21 cellular contexts compared by ENCODE assay signal in genomic region chr2:121832372-121832771, GRCh38.
"Had no signal": no experiment of that assay in that cellular context is flagged by ENCODE, and none has a peak within 500 bp of the region (broad histone marks: within the 10 kb centered on the region; RNA-seq: fewer than 3 reads in every experiment).

No MANE protein-coding gene starts in this region.

- H3K36me3 Mint-ChIP-seq: activated naive CD4-positive, alpha-beta T cell treated with anti-CD3 and anti-CD28 coated beads, Interleukin-2, amount 50 U/mL, for 24 hours; natural killer cell; T-cell had no signal

- H3K4me3 ChIP-seq: ascending aorta, esophagus muscularis mucosa, hepatocyte, lower lobe of right lung, skin epidermis had no signal

- H3K79me2 ChIP-seq: hepatocyte had no signal

- H3K4me1 ChIP-seq: ascending aorta, lower lobe of right lung had no signal

- H3K27ac ChIP-seq: ascending aorta, esophagus muscularis mucosa, hepatocyte, lower lobe of right lung, skin epidermis had no signal

- H3K27me3 ChIP-seq: ascending aorta, esophagus muscularis mucosa, hepatocyte had no signal

- H3K9me3 Mint-ChIP-seq: activated CD4-positive, alpha-beta T cell treated with anti-CD3 and anti-CD28 coated beads, Interleukin-2, amount 10 ng/mL, durations not matched to agents 7 days and 5 days; activated naive CD4-positive, alpha-beta T cell treated with anti-CD3 and anti-CD28 coated beads, Interleukin-2, amount 50 U/mL, for 24 hours; dendritic cell treated with granulocyte-macrophage colony-stimulating factor and Interleukin-4, amounts not matched to agents 40 ng/mL and 50 ng/mL, for 4 days; natural killer cell; stimulated activated naive CD8-positive, alpha-beta T cell treated with anti-CD3 and anti-CD28 coated beads, Interleukin-15, amount 100 ng/mL, for 72 hours; T-cell had no signal

- H3K27ac Mint-ChIP-seq: activated CD4-positive, alpha-beta T cell treated with anti-CD3 and anti-CD28 coated beads, Interleukin-2, amount 10 ng/mL, durations not matched to agents 7 days and 5 days; activated CD8-positive, alpha-beta T cell treated with anti-CD3 and anti-CD28 coated beads, Interleukin-2, amount 10 ng/mL, durations not matched to agents 7 days and 5 days; activated naive CD4-positive, alpha-beta T cell treated with anti-CD3 and anti-CD28 coated beads, Interleukin-2, amount 50 U/mL, for 24 hours; dendritic cell treated with granulocyte-macrophage colony-stimulating factor and Interleukin-4, amounts not matched to agents 40 ng/mL and 50 ng/mL, for 4 days; natural killer cell; stimulated activated naive CD8-positive, alpha-beta T cell treated with anti-CD3 and anti-CD28 coated beads, Interleukin-15, amount 100 ng/mL, for 72 hours; T-cell had no signal

- ATAC-seq: activated CD8-positive, alpha-beta T cell treated with anti-CD3 and anti-CD28 coated beads, Interleukin-2, amount 10 ng/mL, durations not matched to agents 7 days and 5 days; natural killer cell; stimulated activated naive CD8-positive, alpha-beta T cell treated with anti-CD3 and anti-CD28 coated beads, Interleukin-15, amount 100 ng/mL, for 72 hours; T-cell had no signal

- H3K36me3 ChIP-seq: ascending aorta, esophagus muscularis mucosa, lower lobe of right lung had no signal

- H2AFZ ChIP-seq: hepatocyte had no signal

- DNase-seq: activated CD4-positive, alpha-beta T cell treated with anti-CD3 and anti-CD28 coated beads, Interleukin-2, amount 10 ng/mL, durations not matched to agents 7 days and 5 days; activated CD8-positive, alpha-beta T cell treated with anti-CD3 and anti-CD28 coated beads, Interleukin-2, amount 10 ng/mL, durations not matched to agents 7 days and 5 days; activated effector memory CD4-positive, alpha-beta T cell treated with anti-CD3 and anti-CD28 coated beads, Interleukin-2, amount 50 U/mL, for 16 hours; activated T-cell treated with anti-CD3 and anti-CD28 coated beads, Interleukin-2, amount 50 U/mL, for 48 hours; effector CD8-positive, alpha-beta T cell; lower lobe of right lung; natural killer cell; nucleus accumbens; posterior cingulate gyrus; stimulated activated CD4-positive, alpha-beta T cell treated with anti-CD3 and anti-CD28 coated beads, Interleukin-15, amount 100 ng/mL, for 24 hours; stimulated activated CD4-positive, alpha-beta T cell treated with anti-CD3 and anti-CD28 coated beads, Interleukin-2, amount 100 ng/mL, for 48 hours; stimulated activated naive CD8-positive, alpha-beta T cell treated with anti-CD3 and anti-CD28 coated beads, Interleukin-15, amount 100 ng/mL, for 72 hours; T-cell; T-helper 9 cell; trophoblast cell had no signal

- H3K4me1 Mint-ChIP-seq: activated CD4-positive, alpha-beta T cell treated with anti-CD3 and anti-CD28 coated beads, Interleukin-2, amount 10 ng/mL, durations not matched to agents 7 days and 5 days; activated naive CD4-positive, alpha-beta T cell treated with anti-CD3 and anti-CD28 coated beads, Interleukin-2, amount 50 U/mL, for 24 hours; natural killer cell; stimulated activated naive CD8-positive, alpha-beta T cell treated with anti-CD3 and anti-CD28 coated beads, Interleukin-15, amount 100 ng/mL, for 72 hours; T-cell had no signal

- H3K9me3 ChIP-seq: ascending aorta, esophagus muscularis mucosa, lower lobe of right lung had no signal

- H3K4me3 Mint-ChIP-seq: activated CD4-positive, alpha-beta T cell treated with anti-CD3 and anti-CD28 coated beads, Interleukin-2, amount 10 ng/mL, durations not matched to agents 7 days and 5 days; activated CD8-positive, alpha-beta T cell treated with anti-CD3 and anti-CD28 coated beads, Interleukin-2, amount 10 ng/mL, durations not matched to agents 7 days and 5 days; activated naive CD4-positive, alpha-beta T cell treated with anti-CD3 and anti-CD28 coated beads, Interleukin-2, amount 50 U/mL, for 24 hours; dendritic cell treated with granulocyte-macrophage colony-stimulating factor and Interleukin-4, amounts not matched to agents 40 ng/mL and 50 ng/mL, for 4 days; natural killer cell; stimulated activated naive CD8-positive, alpha-beta T cell treated with anti-CD3 and anti-CD28 coated beads, Interleukin-15, amount 100 ng/mL, for 72 hours; T-cell had no signal

- H3K4me2 ChIP-seq: hepatocyte had no signal

- H3K27me3 Mint-ChIP-seq: dendritic cell treated with granulocyte-macrophage colony-stimulating factor and Interleukin-4, amounts not matched to agents 40 ng/mL and 50 ng/mL, for 4 days; stimulated activated naive CD8-positive, alpha-beta T cell treated with anti-CD3 and anti-CD28 coated beads, Interleukin-15, amount 100 ng/mL, for 72 hours had no signal
